ENCODE assay signal across 8 cellular contexts in genomic region chr1:66270122-66270812, GRCh38.
DNase-seq lines count a peak whose midpoint lies in the region; ATAC-seq, FAIRE-seq and TF ChIP-seq lines count a peak whose summit lies in the region.

No MANE protein-coding gene starts in this region.

- BruUV-seq in HCT116 (replicated peaks; lab: Mats Ljungman, UMichigan): no TSS peak

- intact Hi-C loops in HCT116 (cut with micrococcal nuclease) (loop anchor here (2.0 kb wide), 1 partner anchor 25 kb away; no protein-coding TSS in a partner anchor), heart right ventricle (cut with DNase I) (loop anchor here in 7 of 10 donors (2.0 to 10.0 kb wide), 5 partner anchors 61 to 82 kb away; no protein-coding TSS in a partner anchor), gastrocnemius medialis (cut with DNase I; ENCODE audit: low total_unique reads) (loop anchor here (1.0 kb wide), 1 partner anchor 62 kb away; no protein-coding TSS in a partner anchor)

- no peak for DNase-seq in HCT116 (ENCODE audit: low read depth, low spot score)
- DNase-seq in heart right ventricle: no peak
- peak; percentile 49 to 66 for DNase-seq in gastrocnemius medialis
- no peak for DNase-seq in NCI-H69 (lab: John Stamatoyannopoulos, UW)
- DNase-seq in inferior parietal cortex (ENCODE audit: extremely low spot score): no peak
- no peak for DNase-seq in NCI-H2081 (lab: John Stamatoyannopoulos, UW)
- DNase-seq in WERI-Rb-1: no peak

- CTCF ChIA-PET in HCT116 (lab: Charles Lee): interaction anchor here (0.9 kb wide), 1 partner anchor 62 kb away, joined by 4 read pairs; no protein-coding TSS in a partner anchor

- no peaks in the 10 kb centered on the region for H3K79me2 ChIP-seq in HCT116 (ENCODE audit: insufficient read depth, low read length)

- no peaks in the 10 kb centered on the region for H3K9me2 ChIP-seq in HCT116 (ENCODE audit: insufficient read depth)

- no peaks in the 10 kb centered on the region for H3K9me3 ChIP-seq in HCT116 (ENCODE audit: control insufficient read depth in 1 of 2, insufficient read depth in 1 of 2, low read depth in 1 of 2, low read length in 2 of 2)
- H3K9me3 ChIP-seq in heart right ventricle: no peaks in the 10 kb centered on the region
- H3K9me3 ChIP-seq in gastrocnemius medialis: no peaks in the 10 kb centered on the region
- H3K9me3 ChIP-seq in WERI-Rb-1 (ENCODE audit: severe bottlenecking): no peaks in the 10 kb centered on the region

- ATAC-seq in HCT116 (no peak), heart right ventricle (peak in 4 of 8 donors; percentile 25 to 61 (median 40)), gastrocnemius medialis (peak; percentile 72 to 81)

- 47% methylated on average over 5 of the region's 5 CpGs for WGBS in heart right ventricle, 2 donors

- TF ChIP-seq POLR2A in HCT116 (IDR thresholded peaks at IDR 0.05; ENCODE audit: borderline replicate concordance, extremely low read depth, insufficient read depth, insufficient read length): no peak
- TF ChIP-seq POLR2A in gastrocnemius medialis (IDR thresholded peaks at IDR 0.05): peak; percentile 50 to 54

- H4K20me1 ChIP-seq in HCT116 (ENCODE audit: insufficient read depth): no peaks in the 10 kb centered on the region

- H3K27me3 ChIP-seq in HCT116 (ENCODE audit: insufficient read depth, low read length) (no peaks in the 10 kb centered on the region), heart right ventricle (no peaks in the 10 kb centered on the region), gastrocnemius medialis (no peaks in the 10 kb centered on the region), WERI-Rb-1 (ENCODE audit: insufficient read depth, low read depth, severe bottlenecking) (no peaks in the 10 kb centered on the region)

- H3K36me3 ChIP-seq in HCT116 (ENCODE audit: control insufficient read depth in 1 of 2, insufficient read depth in 2 of 2, low read length in 2 of 2) (no peaks in the 10 kb centered on the region), heart right ventricle (no peaks in the 10 kb centered on the region), gastrocnemius medialis (no peaks in the 10 kb centered on the region), WERI-Rb-1 (no peaks in the 10 kb centered on the region)

- peak overlapping the region; percentile 57 for H3K4me2 ChIP-seq in HCT116 (ENCODE audit: low read length)

- peak overlapping the region; percentile 96 for H3K27ac ChIP-seq in HCT116 (ENCODE audit: low read depth, low read length)
- H3K27ac ChIP-seq in heart right ventricle: peak overlapping the region in 9 of 10 donors; percentile 1 to 91 (median 79)
- H3K27ac ChIP-seq in gastrocnemius medialis: peak overlapping the region; percentile 74 to 88 (median 82)
- H3K27ac ChIP-seq in WERI-Rb-1: no peak overlapping the region

- TF ChIP-seq CTCF in HCT116 (IDR thresholded peaks at IDR 0.05 in 2 of 3, conservative IDR thresholded peaks at IDR 0.05 in 1 of 3; ENCODE audit: borderline replicate concordance in 1 of 3, insufficient read depth in 1 of 3, low read depth in 2 of 3, low read length in 2 of 3): no peak
- no peak for TF ChIP-seq CTCF in heart right ventricle (IDR thresholded peaks at IDR 0.05)
- no peak for TF ChIP-seq CTCF in gastrocnemius medialis (IDR thresholded peaks at IDR 0.05 in 4 of 5, conservative IDR thresholded peaks at IDR 0.05 in 1 of 5)
- no peak for TF ChIP-seq CTCF in WERI-Rb-1 (IDR thresholded peaks at IDR 0.05; ENCODE audit: low read depth, low read length)

- peaks cover 68 to 95% of the 10 kb centered on the region in 2 experiments for H3K4me1 ChIP-seq in HCT116 (ENCODE audit: control insufficient read depth in 1 of 2, insufficient read depth in 2 of 2, low read length in 2 of 2)
- peaks cover 12 to 95% (median 78%) of the 10 kb centered on the region in 9 donors for H3K4me1 ChIP-seq in heart right ventricle
- peaks cover 62 to 78% of the 10 kb centered on the region in 2 donors for H3K4me1 ChIP-seq in gastrocnemius medialis

- H3K9ac ChIP-seq in HCT116 (ENCODE audit: low read length): peak overlapping the region; percentile 53

- no peak overlapping the region for H2AFZ ChIP-seq in HCT116 (ENCODE audit: low read depth, low read length, poor library complexity, severe bottlenecking)

- FAIRE-seq in TTC549 (lab: Jason Lieb, UNC): peak; percentile 97

- TF ChIP-seq RAD21 in HCT116 (IDR thresholded peaks at IDR 0.05; ENCODE audit: low read depth): no peak

- POLR2A ChIA-PET in HCT116 (lab: Charles Lee): interaction anchor here (0.6 to 2.1 kb wide), 2 partner anchors 62 kb away, joined by 3 to 28 read pairs; no protein-coding TSS in a partner anchor

- H3K4me3 ChIP-seq in HCT116 (replicated peaks in 1 of 2; ENCODE audit: low read depth in 1 of 2, low read length in 2 of 2) (no peak overlapping the region), heart right ventricle (no peak overlapping the region), gastrocnemius medialis (peak overlapping the region in 3 of 4 donors; percentile 0 to 6 (median 3)), WERI-Rb-1 (ENCODE audit: low read depth, low read length) (no peak overlapping the region)

- in situ Hi-C loops in gastrocnemius medialis (cut with MboI; ENCODE audit: low sequenced_read_pairs in 4 of 4): loop anchor here in 1 of 4 donors (10.0 kb wide), 1 partner anchor 65 kb away; no protein-coding TSS in a partner anchor

- RAD21 ChIA-PET in HCT116 (lab: Charles Lee; ENCODE audit: low non-redundant PET in 1 of 2, low total read pairs in 2 of 2, uncharacterized antibody in 2 of 2, unreplicated experiment in 2 of 2): interaction anchor here in 1 of 2 experiments (1.6 kb wide), 1 partner anchor 62 kb away, joined by 5 read pairs; no protein-coding TSS in a partner anchor

TF ChIP-seq in HCT116, 20 proteins besides CTCF, POLR2A, EP300 and RAD21 (continues in another document):
- TF ChIP-seq ELF1 (IDR thresholded peaks at IDR 0.05; ENCODE audit: borderline replicate concordance, low read depth) (no peak), ZFX (IDR thresholded peaks at IDR 0.05) (no peak), MAX (IDR thresholded peaks at IDR 0.05) (no peak), ATF3 (IDR thresholded peaks at IDR 0.05) (no peak), YY1 (IDR thresholded peaks at IDR 0.05; ENCODE audit: extremely low read depth, insufficient replicate concordance, low read depth, low read length) (no peak), SIN3A (IDR thresholded peaks at IDR 0.05; ENCODE audit: low read depth) (no peak), ZNF274 (IDR thresholded peaks at IDR 0.05; ENCODE audit: low read depth, low read length) (no peak), FOSL1 (IDR thresholded peaks at IDR 0.05; ENCODE audit: low read depth) (no peak), EZH2 (IDR thresholded peaks at IDR 0.05) (no peak), REST (IDR thresholded peaks at IDR 0.05; ENCODE audit: low read depth) (no peak), EZH2phosphoT487 (IDR thresholded peaks at IDR 0.05; ENCODE audit: borderline replicate concordance) (no peak), JUND (IDR thresholded peaks at IDR 0.05) (no peak), SRF (IDR thresholded peaks at IDR 0.05; ENCODE audit: low read depth) (no peak), TCF7L2 (IDR thresholded peaks at IDR 0.05; ENCODE audit: borderline replicate concordance, extremely low read depth, insufficient read depth, insufficient read length) (no peak), ZBTB33 (IDR thresholded peaks at IDR 0.05; ENCODE audit: extremely low read depth, insufficient replicate concordance, low read length) (no peak), EGR1 (IDR thresholded peaks at IDR 0.05; ENCODE audit: low read depth) (no peak)

Comparison
In these comparisons a context has a peak if more than half of its experiments do, and no peak if none do; other contexts are left out.
1. DNase-seq: peak in gastrocnemius medialis (2 of 2); none in HCT116 (single experiment), heart right ventricle (0 of 2), NCI-H69 (single experiment), inferior parietal cortex (single experiment), NCI-H2081 (0 of 2) and WERI-Rb-1 (single experiment).
2. H3K4me3 ChIP-seq: peak in gastrocnemius medialis (3 of 4); none in HCT116 (0 of 2), heart right ventricle (0 of 10) and WERI-Rb-1 (single experiment).